ENCODE assay signal across 14 cellular contexts in genomic region chr20:46985241-46985640, GRCh38.
"Had no signal": no experiment of that assay in that cellular context is flagged by ENCODE, and none has a peak within 500 bp of the region (broad histone marks: within the 10 kb centered on the region; RNA-seq: fewer than 3 reads in every experiment).

No MANE protein-coding gene starts in this region.

- ATAC-seq: activated CD8-positive, alpha-beta memory T cell treated with anti-CD3 and anti-CD28 coated beads, Interleukin-2, amount 10 ng/mL, durations not matched to agents 7 days and 5 days had no signal

- H3K4me3 ChIP-seq: esophagus muscularis mucosa, neural progenitor cell, ovary, smooth muscle cell, upper lobe of left lung had no signal

- H3K9me3 ChIP-seq: ovary had no signal

- H3K4me1 ChIP-seq: upper lobe of left lung had no signal

- H3K27me3 ChIP-seq: esophagus muscularis mucosa, neural progenitor cell, ovary, upper lobe of left lung had no signal

- H3K9ac ChIP-seq: neural progenitor cell had no signal

- H3K27ac ChIP-seq: neural progenitor cell, ovary, upper lobe of left lung had no signal

- DNase-seq: activated CD4-positive, alpha-beta T cell treated with anti-CD3 and anti-CD28 coated beads for 1 hour; activated CD4-positive, alpha-beta T cell treated with anti-CD3 and anti-CD28 coated beads, Interleukin-2, amount 50 U/mL, for 48 hours; activated CD8-positive, alpha-beta memory T cell treated with anti-CD3 and anti-CD28 coated beads, Interleukin-2, amount 10 ng/mL, durations not matched to agents 7 days and 5 days; activated effector memory CD4-positive, alpha-beta T cell treated with Interleukin-2 at 50 U/mL for 16 hours; activated T-cell treated with anti-CD3 and anti-CD28 coated beads, Interleukin-2, amount 50 U/mL, for 24 hours; amniotic stem cell; dermis blood vessel endothelial cell; endodermal cell; ovary; T1000; upper lobe of left lung had no signal

- H3K36me3 ChIP-seq: esophagus muscularis mucosa, neural progenitor cell, ovary, upper lobe of left lung had no signal
